Comparison of ENCODE assay signal across 1 cellular context in the genomic region with DNA sequence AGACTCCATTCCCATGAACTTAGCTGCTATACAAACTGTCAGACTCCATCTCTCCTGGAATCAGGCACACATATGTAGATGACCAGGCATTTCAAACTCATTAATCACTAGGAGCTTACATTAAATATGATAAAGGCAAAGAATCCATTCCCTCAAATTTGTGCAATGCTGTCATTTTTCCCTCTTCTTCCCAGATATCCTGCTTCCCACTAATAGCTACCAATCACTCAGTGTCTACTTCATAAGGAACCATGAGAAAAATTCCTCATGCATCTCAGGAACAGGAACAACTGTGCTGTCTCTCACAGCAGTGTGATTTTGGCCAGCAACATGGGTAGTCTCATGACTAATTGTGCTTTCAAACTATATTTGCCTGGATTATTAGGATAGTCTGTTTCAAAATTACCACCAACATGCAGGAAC.
TF ChIP-seq lines count a peak whose summit lies in the region.

No MANE protein-coding gene starts in this region.

TF ChIP-seq in IMR-90, 13 proteins besides CTCF, POLR2A, EP300 and RAD21:
- TF ChIP-seq MAFK (IDR thresholded peaks at IDR 0.05; ENCODE audit: low read depth, low read length), result no peak
- no peak for TF ChIP-seq FOS (IDR thresholded peaks at IDR 0.05; ENCODE audit: low read depth, low read length)
- no peak for TF ChIP-seq CHD1 (IDR thresholded peaks at IDR 0.05; ENCODE audit: low read depth, low read length)
- TF ChIP-seq, protein P1, sequence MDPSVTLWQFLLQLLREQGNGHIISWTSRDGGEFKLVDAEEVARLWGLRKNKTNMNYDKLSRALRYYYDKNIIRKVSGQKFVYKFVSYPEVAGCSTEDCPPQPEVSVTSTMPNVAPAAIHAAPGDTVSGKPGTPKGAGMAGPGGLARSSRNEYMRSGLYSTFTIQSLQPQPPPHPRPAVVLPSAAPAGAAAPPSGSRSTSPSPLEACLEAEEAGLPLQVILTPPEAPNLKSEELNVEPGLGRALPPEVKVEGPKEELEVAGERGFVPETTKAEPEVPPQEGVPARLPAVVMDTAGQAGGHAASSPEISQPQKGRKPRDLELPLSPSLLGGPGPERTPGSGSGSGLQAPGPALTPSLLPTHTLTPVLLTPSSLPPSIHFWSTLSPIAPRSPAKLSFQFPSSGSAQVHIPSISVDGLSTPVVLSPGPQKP (IDR thresholded peaks at IDR 0.05; ENCODE audit: borderline replicate concordance, low read depth, low read length), result no peak
- TF ChIP-seq SMC3 (IDR thresholded peaks at IDR 0.05; ENCODE audit: low read depth, low read length), result no peak
- no peak for TF ChIP-seq CEBPB (IDR thresholded peaks at IDR 0.05; ENCODE audit: low read depth, low read length)
- TF ChIP-seq NFE2L2 (IDR thresholded peaks at IDR 0.05; ENCODE audit: low read depth, low read length), result no peak
- TF ChIP-seq, protein P2, sequence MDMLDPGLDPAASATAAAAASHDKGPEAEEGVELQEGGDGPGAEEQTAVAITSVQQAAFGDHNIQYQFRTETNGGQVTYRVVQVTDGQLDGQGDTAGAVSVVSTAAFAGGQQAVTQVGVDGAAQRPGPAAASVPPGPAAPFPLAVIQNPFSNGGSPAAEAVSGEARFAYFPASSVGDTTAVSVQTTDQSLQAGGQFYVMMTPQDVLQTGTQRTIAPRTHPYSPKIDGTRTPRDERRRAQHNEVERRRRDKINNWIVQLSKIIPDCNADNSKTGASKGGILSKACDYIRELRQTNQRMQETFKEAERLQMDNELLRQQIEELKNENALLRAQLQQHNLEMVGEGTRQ (IDR thresholded peaks at IDR 0.05; ENCODE audit: low read depth, low read length), result no peak
- TF ChIP-seq RCOR1 (IDR thresholded peaks at IDR 0.05; ENCODE audit: insufficient replicate concordance, low read length), result no peak
- TF ChIP-seq MXI1 (IDR thresholded peaks at IDR 0.05; ENCODE audit: borderline replicate concordance, low read depth, low read length), result no peak
- no peak for TF ChIP-seq BHLHE40 (IDR thresholded peaks at IDR 0.05; ENCODE audit: low read depth, low read length)
- no peak for TF ChIP-seq RFX5 (IDR thresholded peaks at IDR 0.05; ENCODE audit: low read depth, low read length)
- TF ChIP-seq MAZ (IDR thresholded peaks at IDR 0.05; ENCODE audit: borderline replicate concordance, low read depth, low read length), result no peak
TF ChIP-seq in IMR-90: peak in this region for 0.
